Comparison of ENCODE assay signal across 1 cellular context in genomic region chr11:95739108-95739507, GRCh38.
TF ChIP-seq lines count a peak whose summit lies in the region.

No MANE protein-coding gene starts in this region.

TF ChIP-seq in GM23338, 12 proteins besides CTCF, POLR2A, EP300 and RAD21 (continued from another document):
- TF ChIP-seq, protein P1, sequence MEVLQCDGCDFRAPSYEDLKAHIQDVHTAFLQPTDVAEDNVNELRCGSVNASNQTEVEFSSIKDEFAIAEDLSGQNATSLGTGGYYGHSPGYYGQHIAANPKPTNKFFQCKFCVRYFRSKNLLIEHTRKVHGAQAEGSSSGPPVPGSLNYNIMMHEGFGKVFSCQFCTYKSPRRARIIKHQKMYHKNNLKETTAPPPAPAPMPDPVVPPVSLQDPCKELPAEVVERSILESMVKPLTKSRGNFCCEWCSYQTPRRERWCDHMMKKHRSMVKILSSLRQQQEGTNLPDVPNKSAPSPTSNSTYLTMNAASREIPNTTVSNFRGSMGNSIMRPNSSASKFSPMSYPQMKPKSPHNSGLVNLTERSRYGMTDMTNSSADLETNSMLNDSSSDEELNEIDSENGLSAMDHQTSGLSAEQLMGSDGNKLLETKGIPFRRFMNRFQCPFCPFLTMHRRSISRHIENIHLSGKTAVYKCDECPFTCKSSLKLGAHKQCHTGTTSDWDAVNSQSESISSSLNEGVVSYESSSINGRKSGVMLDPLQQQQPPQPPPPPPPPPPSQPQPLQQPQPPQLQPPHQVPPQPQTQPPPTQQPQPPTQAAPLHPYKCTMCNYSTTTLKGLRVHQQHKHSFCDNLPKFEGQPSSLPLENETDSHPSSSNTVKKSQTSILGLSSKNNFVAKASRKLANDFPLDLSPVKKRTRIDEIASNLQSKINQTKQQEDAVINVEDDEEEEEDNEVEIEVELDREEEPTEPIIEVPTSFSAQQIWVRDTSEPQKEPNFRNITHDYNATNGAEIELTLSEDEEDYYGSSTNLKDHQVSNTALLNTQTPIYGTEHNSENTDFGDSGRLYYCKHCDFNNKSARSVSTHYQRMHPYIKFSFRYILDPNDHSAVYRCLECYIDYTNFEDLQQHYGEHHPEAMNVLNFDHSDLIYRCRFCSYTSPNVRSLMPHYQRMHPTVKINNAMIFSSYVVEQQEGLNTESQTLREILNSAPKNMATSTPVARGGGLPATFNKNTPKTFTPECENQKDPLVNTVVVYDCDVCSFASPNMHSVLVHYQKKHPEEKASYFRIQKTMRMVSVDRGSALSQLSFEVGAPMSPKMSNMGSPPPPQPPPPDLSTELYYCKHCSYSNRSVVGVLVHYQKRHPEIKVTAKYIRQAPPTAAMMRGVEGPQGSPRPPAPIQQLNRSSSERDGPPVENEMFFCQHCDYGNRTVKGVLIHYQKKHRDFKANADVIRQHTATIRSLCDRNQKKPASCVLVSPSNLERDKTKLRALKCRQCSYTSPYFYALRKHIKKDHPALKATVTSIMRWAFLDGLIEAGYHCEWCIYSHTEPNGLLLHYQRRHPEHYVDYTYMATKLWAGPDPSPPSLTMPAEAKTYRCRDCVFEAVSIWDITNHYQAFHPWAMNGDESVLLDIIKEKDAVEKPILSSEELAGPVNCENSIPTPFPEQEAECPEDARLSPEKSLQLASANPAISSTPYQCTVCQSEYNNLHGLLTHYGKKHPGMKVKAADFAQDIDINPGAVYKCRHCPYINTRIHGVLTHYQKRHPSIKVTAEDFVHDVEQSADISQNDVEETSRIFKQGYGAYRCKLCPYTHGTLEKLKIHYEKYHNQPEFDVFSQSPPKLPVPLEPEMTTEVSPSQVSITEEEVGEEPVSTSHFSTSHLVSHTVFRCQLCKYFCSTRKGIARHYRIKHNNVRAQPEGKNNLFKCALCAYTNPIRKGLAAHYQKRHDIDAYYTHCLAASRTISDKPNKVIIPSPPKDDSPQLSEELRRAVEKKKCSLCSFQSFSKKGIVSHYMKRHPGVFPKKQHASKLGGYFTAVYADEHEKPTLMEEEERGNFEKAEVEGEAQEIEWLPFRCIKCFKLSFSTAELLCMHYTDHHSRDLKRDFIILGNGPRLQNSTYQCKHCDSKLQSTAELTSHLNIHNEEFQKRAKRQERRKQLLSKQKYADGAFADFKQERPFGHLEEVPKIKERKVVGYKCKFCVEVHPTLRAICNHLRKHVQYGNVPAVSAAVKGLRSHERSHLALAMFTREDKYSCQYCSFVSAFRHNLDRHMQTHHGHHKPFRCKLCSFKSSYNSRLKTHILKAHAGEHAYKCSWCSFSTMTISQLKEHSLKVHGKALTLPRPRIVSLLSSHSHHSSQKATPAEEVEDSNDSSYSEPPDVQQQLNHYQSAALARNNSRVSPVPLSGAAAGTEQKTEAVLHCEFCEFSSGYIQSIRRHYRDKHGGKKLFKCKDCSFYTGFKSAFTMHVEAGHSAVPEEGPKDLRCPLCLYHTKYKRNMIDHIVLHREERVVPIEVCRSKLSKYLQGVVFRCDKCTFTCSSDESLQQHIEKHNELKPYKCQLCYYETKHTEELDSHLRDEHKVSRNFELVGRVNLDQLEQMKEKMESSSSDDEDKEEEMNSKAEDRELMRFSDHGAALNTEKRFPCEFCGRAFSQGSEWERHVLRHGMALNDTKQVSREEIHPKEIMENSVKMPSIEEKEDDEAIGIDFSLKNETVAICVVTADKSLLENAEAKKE (CRISPR knock-in tag; IDR thresholded peaks at IDR 0.05) = no peak
- TF ChIP-seq STAT1 (IDR thresholded peaks at IDR 0.05; ENCODE audit: unreplicated experiment) (no peak), ZNF331 (CRISPR knock-in tag; IDR thresholded peaks at IDR 0.05; ENCODE audit: low read depth) (no peak), JUNB (IDR thresholded peaks at IDR 0.05; ENCODE audit: unreplicated experiment) (no peak), EZH2 (IDR thresholded peaks at IDR 0.05; ENCODE audit: low read depth, unreplicated experiment) (no peak)
- TF ChIP-seq, protein P2, sequence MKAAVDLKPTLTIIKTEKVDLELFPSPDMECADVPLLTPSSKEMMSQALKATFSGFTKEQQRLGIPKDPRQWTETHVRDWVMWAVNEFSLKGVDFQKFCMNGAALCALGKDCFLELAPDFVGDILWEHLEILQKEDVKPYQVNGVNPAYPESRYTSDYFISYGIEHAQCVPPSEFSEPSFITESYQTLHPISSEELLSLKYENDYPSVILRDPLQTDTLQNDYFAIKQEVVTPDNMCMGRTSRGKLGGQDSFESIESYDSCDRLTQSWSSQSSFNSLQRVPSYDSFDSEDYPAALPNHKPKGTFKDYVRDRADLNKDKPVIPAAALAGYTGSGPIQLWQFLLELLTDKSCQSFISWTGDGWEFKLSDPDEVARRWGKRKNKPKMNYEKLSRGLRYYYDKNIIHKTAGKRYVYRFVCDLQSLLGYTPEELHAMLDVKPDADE (IDR thresholded peaks at IDR 0.05) = no peak
- TF ChIP-seq, protein P3, sequence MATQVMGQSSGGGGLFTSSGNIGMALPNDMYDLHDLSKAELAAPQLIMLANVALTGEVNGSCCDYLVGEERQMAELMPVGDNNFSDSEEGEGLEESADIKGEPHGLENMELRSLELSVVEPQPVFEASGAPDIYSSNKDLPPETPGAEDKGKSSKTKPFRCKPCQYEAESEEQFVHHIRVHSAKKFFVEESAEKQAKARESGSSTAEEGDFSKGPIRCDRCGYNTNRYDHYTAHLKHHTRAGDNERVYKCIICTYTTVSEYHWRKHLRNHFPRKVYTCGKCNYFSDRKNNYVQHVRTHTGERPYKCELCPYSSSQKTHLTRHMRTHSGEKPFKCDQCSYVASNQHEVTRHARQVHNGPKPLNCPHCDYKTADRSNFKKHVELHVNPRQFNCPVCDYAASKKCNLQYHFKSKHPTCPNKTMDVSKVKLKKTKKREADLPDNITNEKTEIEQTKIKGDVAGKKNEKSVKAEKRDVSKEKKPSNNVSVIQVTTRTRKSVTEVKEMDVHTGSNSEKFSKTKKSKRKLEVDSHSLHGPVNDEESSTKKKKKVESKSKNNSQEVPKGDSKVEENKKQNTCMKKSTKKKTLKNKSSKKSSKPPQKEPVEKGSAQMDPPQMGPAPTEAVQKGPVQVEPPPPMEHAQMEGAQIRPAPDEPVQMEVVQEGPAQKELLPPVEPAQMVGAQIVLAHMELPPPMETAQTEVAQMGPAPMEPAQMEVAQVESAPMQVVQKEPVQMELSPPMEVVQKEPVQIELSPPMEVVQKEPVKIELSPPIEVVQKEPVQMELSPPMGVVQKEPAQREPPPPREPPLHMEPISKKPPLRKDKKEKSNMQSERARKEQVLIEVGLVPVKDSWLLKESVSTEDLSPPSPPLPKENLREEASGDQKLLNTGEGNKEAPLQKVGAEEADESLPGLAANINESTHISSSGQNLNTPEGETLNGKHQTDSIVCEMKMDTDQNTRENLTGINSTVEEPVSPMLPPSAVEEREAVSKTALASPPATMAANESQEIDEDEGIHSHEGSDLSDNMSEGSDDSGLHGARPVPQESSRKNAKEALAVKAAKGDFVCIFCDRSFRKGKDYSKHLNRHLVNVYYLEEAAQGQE (IDR thresholded peaks at IDR 0.05; ENCODE audit: unreplicated experiment) = no peak
